ENCODE assay signal across 9 cellular contexts in genomic region chr2:43333656-43334144, GRCh38.
DNase-seq lines count a peak whose midpoint lies in the region; ATAC-seq and TF ChIP-seq lines count a peak whose summit lies in the region.
"Had no signal": no experiment of that assay in that cellular context is flagged by ENCODE, and none has a peak within 500 bp of the region (broad histone marks: within the 10 kb centered on the region; RNA-seq: fewer than 3 reads in every experiment).

No MANE protein-coding gene starts in this region.

- no peak overlapping the region for H3K14ac ChIP-seq in neuronal stem cell (ENCODE audit: low read length)

- BruUV-seq in PC-3 (replicated peaks; lab: Mats Ljungman, UMichigan): no TSS peak

- intact Hi-C loops in PC-3 (cut with micrococcal nuclease): no loop called here

- no peak for TF ChIP-seq CTCF in RWPE2 (IDR thresholded peaks at IDR 0.05; ENCODE audit: poor library complexity, severe bottlenecking)
- no peak for TF ChIP-seq CTCF in BE2C (IDR thresholded peaks at IDR 0.05; ENCODE audit: low read depth, low read length)
- TF ChIP-seq CTCF in PC-3 (conservative IDR thresholded peaks at IDR 0.05; ENCODE audit: low read depth, low read length): no peak

- no peak overlapping the region for H2BK5ac ChIP-seq in neuronal stem cell (ENCODE audit: low read length)

- no peak overlapping the region for H2BK15ac ChIP-seq in neuronal stem cell (ENCODE audit: low read length)

- DNase-seq in AG20443 (ENCODE audit: low spot score) (peak; percentile 61), RWPE2 (ENCODE audit: low spot score) (no peak), fibroblast of peridontal ligament (ENCODE audit: extremely low read depth) (peak; percentile 97), neuronal stem cell (ENCODE audit: low spot score) (no peak), BE2C (no peak), PC-3 (no peak), A172 (ENCODE audit: low spot score) (no peak)
- DNase-seq: erythroblast had no signal

- H3K27ac ChIP-seq in RWPE2 (ENCODE audit: poor library complexity, severe bottlenecking) (peak overlapping the region; percentile 17), neuronal stem cell (replicated peaks; ENCODE audit: low read length) (no peak overlapping the region), PC-3 (ENCODE audit: low read length) (no peak overlapping the region)

- no peak overlapping the region for H3K18ac ChIP-seq in neuronal stem cell (ENCODE audit: low read length)

- no peak overlapping the region for H2BK120ac ChIP-seq in neuronal stem cell (ENCODE audit: low read depth, low read length)

- H3K4me1 ChIP-seq in RWPE2 (ENCODE audit: insufficient read depth, poor library complexity, severe bottlenecking): peaks cover 12% of the 10 kb centered on the region
- H3K4me1 ChIP-seq in neuronal stem cell (ENCODE audit: control insufficient read depth in 2 of 2, insufficient read depth in 1 of 2, low read depth in 1 of 2, low read length in 2 of 2): peaks cover 7 to 23% of the 10 kb centered on the region in 2 donors
- H3K4me1 ChIP-seq in BE2C: peaks cover 27% of the 10 kb centered on the region
- H3K4me1 ChIP-seq in PC-3 (ENCODE audit: insufficient read depth, low read length): no peaks in the 10 kb centered on the region

- H3K9me3 Mint-ChIP-seq in stimulated activated memory B cell treated with anti-CD40 and anti-IgM and Interleukin-4, amounts not matched to agents 10 μg/mL and 1 μg/mL and 100 μg/mL, for 72 hours: no peaks in the 10 kb centered on the region

- H3K36me3 Mint-ChIP-seq in stimulated activated memory B cell treated with anti-CD40 and anti-IgM and Interleukin-4, amounts not matched to agents 10 μg/mL and 1 μg/mL and 100 μg/mL, for 72 hours: peaks cover 58% of the 10 kb centered on the region

- no peak overlapping the region for H2BK12ac ChIP-seq in neuronal stem cell (ENCODE audit: low read length)

- no peak overlapping the region for H4K8ac ChIP-seq in neuronal stem cell (ENCODE audit: low read depth, low read length)

- H3K27me3 ChIP-seq in RWPE2 (ENCODE audit: insufficient read depth, poor library complexity, severe bottlenecking) (no peaks in the 10 kb centered on the region), neuronal stem cell (ENCODE audit: control insufficient read depth in 3 of 3, insufficient read depth in 3 of 3, low read depth in 1 of 3, low read length in 3 of 3) (no peaks in the 10 kb centered on the region), BE2C (no peaks in the 10 kb centered on the region), PC-3 (ENCODE audit: low read length) (no peaks in the 10 kb centered on the region)

- no peaks in the 10 kb centered on the region for H3K79me1 ChIP-seq in neuronal stem cell (ENCODE audit: low read depth, low read length)

- no peaks in the 10 kb centered on the region for H4K20me1 ChIP-seq in PC-3 (ENCODE audit: low read length)

- no peak overlapping the region for H3K23ac ChIP-seq in neuronal stem cell (ENCODE audit: low read depth, low read length, poor library complexity)

- H3K36me3 ChIP-seq in RWPE2 (ENCODE audit: low read depth) (no peaks in the 10 kb centered on the region), neuronal stem cell (replicated peaks in 1 of 2; ENCODE audit: control insufficient read depth in 2 of 2, insufficient read depth in 2 of 2, low read length in 2 of 2) (no peaks in the 10 kb centered on the region), BE2C (peaks cover 4% of the 10 kb centered on the region; the same call in 1 of the 2 replicates), PC-3 (ENCODE audit: low read depth, low read length) (no peaks in the 10 kb centered on the region)

- H3K4me2 ChIP-seq in neuronal stem cell (ENCODE audit: insufficient read depth, low read length, poor library complexity, severe bottlenecking): no peak overlapping the region
- no peak overlapping the region for H3K4me2 ChIP-seq in PC-3 (ENCODE audit: low read length)

- H3K9ac ChIP-seq in neuronal stem cell (ENCODE audit: low read depth, low read length, poor library complexity) (no peak overlapping the region), PC-3 (ENCODE audit: low read length) (no peak overlapping the region)

- H2AFZ ChIP-seq in neuronal stem cell (ENCODE audit: low read length) (peak overlapping the region; percentile 74), PC-3 (ENCODE audit: low read length) (no peak overlapping the region)

- no peaks in the 10 kb centered on the region for H3K27me3 Mint-ChIP-seq in stimulated activated memory B cell treated with anti-CD40 and anti-IgM and Interleukin-4, amounts not matched to agents 10 μg/mL and 1 μg/mL and 100 μg/mL, for 72 hours

- H3K4me3 ChIP-seq in RWPE2 (ENCODE audit: severe bottlenecking) (no peak overlapping the region), neuronal stem cell (ENCODE audit: low read length in 2 of 2) (no peak overlapping the region), BE2C (ENCODE audit: low read depth, low read length) (no peak overlapping the region), PC-3 (ENCODE audit: low read length) (no peak overlapping the region)

- ATAC-seq in RWPE2 (ENCODE audit: low read depth): peak; percentile 65
- no peak for ATAC-seq in PC-3
- no peak for ATAC-seq in stimulated activated memory B cell treated with anti-CD40 and anti-IgM and Interleukin-4, amounts not matched to agents 10 μg/mL and 1 μg/mL and 100 μg/mL, for 72 hours

- H3K4ac ChIP-seq in neuronal stem cell (ENCODE audit: low read length): no peak overlapping the region

- H2AK5ac ChIP-seq in neuronal stem cell (ENCODE audit: low read depth, low read length): no peak overlapping the region

- no peak overlapping the region for H3K27ac Mint-ChIP-seq in stimulated activated memory B cell treated with anti-CD40 and anti-IgM and Interleukin-4, amounts not matched to agents 10 μg/mL and 1 μg/mL and 100 μg/mL, for 72 hours

- no peak overlapping the region for H4K91ac ChIP-seq in neuronal stem cell (ENCODE audit: low read depth, low read length, poor library complexity)

- no peaks in the 10 kb centered on the region for H3F3A ChIP-seq in PC-3 (ENCODE audit: low read length, unreplicated experiment)

- H3K9me2 ChIP-seq in PC-3 (replicated peaks; ENCODE audit: low read length): no peaks in the 10 kb centered on the region

- no CpG with 5 or more reads among the region's 2 CpGs for WGBS in neuronal stem cell (ENCODE audit: extremely low coverage in 2 of 2, insufficient read length in 2 of 2, insufficient replicate concordance in 1 of 2), 2 donors

- CTCF ChIA-PET in PC-3 (lab: Charles Lee): no interaction called here

- H3K9me3 ChIP-seq in RWPE2 (ENCODE audit: severe bottlenecking): no peaks in the 10 kb centered on the region
- no peaks in the 10 kb centered on the region for H3K9me3 ChIP-seq in neuronal stem cell (replicated peaks in 1 of 2; ENCODE audit: control insufficient read depth in 2 of 2, insufficient read depth in 1 of 2, low read depth in 1 of 2, low read length in 2 of 2)
- no peaks in the 10 kb centered on the region; the same call in 1 of the 2 replicates for H3K9me3 ChIP-seq in BE2C
- H3K9me3 ChIP-seq in PC-3 (ENCODE audit: low read length): no peaks in the 10 kb centered on the region

- no peaks in the 10 kb centered on the region for H3K79me2 ChIP-seq in PC-3 (ENCODE audit: low read length)

- POLR2A ChIA-PET in PC-3 (lab: Charles Lee; ENCODE audit: unreplicated experiment): no interaction called here

- H3K4me3 Mint-ChIP-seq in stimulated activated memory B cell treated with anti-CD40 and anti-IgM and Interleukin-4, amounts not matched to agents 10 μg/mL and 1 μg/mL and 100 μg/mL, for 72 hours: no peak overlapping the region

- peaks cover 9% of the 10 kb centered on the region for H3K4me1 Mint-ChIP-seq in stimulated activated memory B cell treated with anti-CD40 and anti-IgM and Interleukin-4, amounts not matched to agents 10 μg/mL and 1 μg/mL and 100 μg/mL, for 72 hours

Comparison
In these comparisons a context has a peak if more than half of its experiments do, and no peak if none do; other contexts are left out.
1. DNase-seq: peak in AG20443 (single experiment) and fibroblast of peridontal ligament (single experiment); none in RWPE2 (single experiment), neuronal stem cell (single experiment), BE2C (single experiment), PC-3 (single experiment) and A172 (single experiment).